Comparison of ENCODE assay signal across 8 cellular contexts in the genomic region with DNA sequence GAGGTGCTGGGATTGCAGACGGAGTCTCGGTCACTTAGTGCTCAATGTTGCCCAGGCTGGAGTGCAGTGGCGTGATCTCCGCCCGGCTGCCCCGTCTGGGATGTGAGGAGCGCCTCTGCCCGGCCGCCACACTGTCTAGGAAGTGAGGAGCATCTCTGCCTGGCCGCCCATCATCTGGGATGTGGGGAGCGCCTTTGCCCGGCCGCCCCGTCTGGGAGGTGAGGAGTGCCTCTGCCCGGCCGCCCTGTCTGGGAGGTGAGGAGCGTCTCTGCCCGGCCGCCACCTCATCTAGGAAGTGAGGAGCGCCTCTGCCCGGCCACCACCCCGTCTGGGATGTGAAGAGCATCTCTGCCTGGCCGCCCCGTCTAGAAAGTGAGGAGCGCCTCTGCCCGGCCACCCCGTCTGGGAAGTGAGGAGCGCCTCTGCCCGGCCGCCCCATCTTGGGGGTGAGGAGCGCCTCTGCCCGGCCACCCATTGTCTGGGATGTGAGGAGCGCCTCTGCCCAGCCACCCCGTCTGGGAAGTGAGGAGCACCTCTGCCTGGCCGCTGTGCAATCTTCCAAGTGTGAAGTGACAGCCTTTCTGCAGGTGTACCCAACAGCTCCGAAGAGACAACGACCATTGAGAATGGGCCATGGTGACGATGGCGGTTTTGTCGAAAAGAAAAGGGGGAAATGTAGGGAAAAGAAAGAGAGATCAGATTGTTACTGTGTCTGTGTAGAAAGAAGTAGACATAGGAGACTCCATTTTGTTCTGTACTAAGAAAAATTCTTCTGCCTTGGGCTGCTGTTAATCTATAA. TPM values are rescaled to one million over a fixed set of nuclear protein-coding genes. Genes with fewer than 3 reads are reported as not detected.
"Had no signal": no experiment of that assay in that cellular context is flagged by ENCODE, and none has a peak within 500 bp of the region (broad histone marks: within the 10 kb centered on the region; RNA-seq: fewer than 3 reads in every experiment).

No MANE protein-coding gene starts in this region.

RNA-seq across cellular contexts. Expression of a gene that starts 46.0 kb away (rescaled TPM):
- total RNA-seq: PC-3, PC-9, Peyer's patch, RPMI7951, SJCRH30, SJSA1, SK-MEL-5 had no signal
- polyA plus RNA-seq: SK-N-SH had no signal
